8 cellular contexts compared by ENCODE assay signal in genomic region chr22:18001040-18001893, GRCh38. TPM values are rescaled to one million over a fixed set of nuclear protein-coding genes. Genes with fewer than 3 reads are reported as not detected.
DNase-seq lines count a peak whose midpoint lies in the region; ATAC-seq and TF ChIP-seq lines count a peak whose summit lies in the region.

No MANE protein-coding gene starts in this region.

- peak overlapping the region; percentile 89 for H2AFZ ChIP-seq in parathyroid adenoma

- ATAC-seq in GM21526 (IDR thresholded peaks at IDR 0.05; ENCODE audit: low FRiP score, unreplicated experiment) (peak; percentile 40), left cardiac atrium (peak; percentile 96 to 98)

- H3K4me1 ChIP-seq in ascending aorta (peaks cover 0 to 11% of the 10 kb centered on the region in 2 donors), parathyroid adenoma (peaks cover 4% of the 10 kb centered on the region)

- H3K27me3 ChIP-seq in ascending aorta, result no peaks in the 10 kb centered on the region
- H3K27me3 ChIP-seq in parathyroid adenoma (ENCODE audit: control insufficient read depth, insufficient read depth, low read length), result no peaks in the 10 kb centered on the region

- intact Hi-C loops in ascending aorta (cut with DNase I), result loop anchor here (1.0 to 2.0 kb wide), 5 partner anchors 23 to 170 kb away; partner anchors contain the start of gene MICAL3
- intact Hi-C loops in left cardiac atrium (cut with DNase I), result loop anchor here in 1 of 2 donors (2.0 to 10.0 kb wide), 3 partner anchors 56 to 92 kb away; partner anchors contain the start of gene PEX26

- TF ChIP-seq CTCF in ascending aorta (IDR thresholded peaks at IDR 0.05) (peak; percentile 37 to 58 (median 50)), parathyroid adenoma (IDR thresholded peaks at IDR 0.05) (peak; percentile 32)

- H3K9ac ChIP-seq in parathyroid adenoma, result no peak overlapping the region

- peak overlapping the region; percentile 94 for H3K4me2 ChIP-seq in parathyroid adenoma (ENCODE audit: low read length)

- H3K4me3 ChIP-seq in ascending aorta (peak overlapping the region; percentile 70 to 98), parathyroid adenoma (ENCODE audit: low read depth, low read length) (peak overlapping the region; percentile 85)

- H3K79me2 ChIP-seq in parathyroid adenoma, result peaks cover 21% of the 10 kb centered on the region

- H3K36me3 ChIP-seq in ascending aorta, result no peaks in the 10 kb centered on the region
- no peaks in the 10 kb centered on the region for H3K36me3 ChIP-seq in parathyroid adenoma (ENCODE audit: control insufficient read depth, insufficient read depth, low read length)

- H3K27ac ChIP-seq in ascending aorta (peak overlapping the region; percentile 88 to 92), parathyroid adenoma (peak overlapping the region; percentile 95)

- DNase-seq in AG20443 (ENCODE audit: low spot score) (peak; percentile 98), NCI-H187 (lab: John Stamatoyannopoulos, UW) (peak; percentile 46 to 65), T-helper 2 cell (peak in 4 of 5 experiments; percentile 42 to 97 (median 62)), ascending aorta (ENCODE audit: low spot score in 2 of 2) (peak; percentile 65 to 94), left cardiac atrium (peak; percentile 91), ureter (ENCODE audit: low spot score) (peak; percentile 89)

- H3K9me3 ChIP-seq in ascending aorta, result no peaks in the 10 kb centered on the region
- H3K9me3 ChIP-seq in parathyroid adenoma (ENCODE audit: control insufficient read depth, low read length), result no peaks in the 10 kb centered on the region

RNA-seq across cellular contexts. Expression of gene MICAL3, which starts 23.1 kb away (rescaled TPM):
- total RNA-seq in ascending aorta, result 36.9 TPM
- total RNA-seq in left cardiac atrium, result 10 to 100 TPM; 54.7 to 80.1 TPM
- 67.1 TPM for total RNA-seq in ureter

Comparison
In these comparisons a context has a peak if more than half of its experiments do, and no peak if none do; other contexts are left out.
1. Peak in every context shown above with its lines: DNase-seq, ATAC-seq, H3K4me3 ChIP-seq and H3K27ac ChIP-seq.